ENCODE assay signal across 8 cellular contexts in genomic region chr15:75349851-75350588, GRCh38. TPM values are rescaled to one million over a fixed set of nuclear protein-coding genes. Genes with fewer than 3 reads are reported as not detected.
DNase-seq lines count a peak whose midpoint lies in the region; TF ChIP-seq lines count a peak whose summit lies in the region.

No MANE protein-coding gene starts in this region.

- DNase-seq in GM19238 (ENCODE audit: insufficient read length, low spot score): peak; percentile 73
- DNase-seq in activated effector memory CD4-positive, alpha-beta T cell treated with Interleukin-2 at 50 U/mL for 16 hours: peak; percentile 75
- DNase-seq in stimulated activated CD4-positive, alpha-beta T cell treated with anti-CD3 and anti-CD28 coated beads, Interleukin-15, amount 100 ng/mL, for 48 hours (ENCODE audit: low read depth in 2 of 2): peak; percentile 58 to 60
- DNase-seq in NCI-H1092 (lab: John Stamatoyannopoulos, UW): no peak
- DNase-seq in occipital lobe (lab: John Stamatoyannopoulos, UW): no peak
- DNase-seq in SHP77 (lab: John Stamatoyannopoulos, UW): no peak
- DNase-seq in NCI-H128 (lab: John Stamatoyannopoulos, UW; ENCODE audit: unreplicated experiment): no peak

TF ChIP-seq in PFSK-1, 5 proteins besides CTCF, POLR2A, EP300 and RAD21:
- peak; percentile 56; the same call in 1 of the 2 replicates for TF ChIP-seq POLR2AphosphoS5 (IDR thresholded peaks at IDR 0.05; ENCODE audit: low read depth, low read length)
- TF ChIP-seq, protein P1, sequence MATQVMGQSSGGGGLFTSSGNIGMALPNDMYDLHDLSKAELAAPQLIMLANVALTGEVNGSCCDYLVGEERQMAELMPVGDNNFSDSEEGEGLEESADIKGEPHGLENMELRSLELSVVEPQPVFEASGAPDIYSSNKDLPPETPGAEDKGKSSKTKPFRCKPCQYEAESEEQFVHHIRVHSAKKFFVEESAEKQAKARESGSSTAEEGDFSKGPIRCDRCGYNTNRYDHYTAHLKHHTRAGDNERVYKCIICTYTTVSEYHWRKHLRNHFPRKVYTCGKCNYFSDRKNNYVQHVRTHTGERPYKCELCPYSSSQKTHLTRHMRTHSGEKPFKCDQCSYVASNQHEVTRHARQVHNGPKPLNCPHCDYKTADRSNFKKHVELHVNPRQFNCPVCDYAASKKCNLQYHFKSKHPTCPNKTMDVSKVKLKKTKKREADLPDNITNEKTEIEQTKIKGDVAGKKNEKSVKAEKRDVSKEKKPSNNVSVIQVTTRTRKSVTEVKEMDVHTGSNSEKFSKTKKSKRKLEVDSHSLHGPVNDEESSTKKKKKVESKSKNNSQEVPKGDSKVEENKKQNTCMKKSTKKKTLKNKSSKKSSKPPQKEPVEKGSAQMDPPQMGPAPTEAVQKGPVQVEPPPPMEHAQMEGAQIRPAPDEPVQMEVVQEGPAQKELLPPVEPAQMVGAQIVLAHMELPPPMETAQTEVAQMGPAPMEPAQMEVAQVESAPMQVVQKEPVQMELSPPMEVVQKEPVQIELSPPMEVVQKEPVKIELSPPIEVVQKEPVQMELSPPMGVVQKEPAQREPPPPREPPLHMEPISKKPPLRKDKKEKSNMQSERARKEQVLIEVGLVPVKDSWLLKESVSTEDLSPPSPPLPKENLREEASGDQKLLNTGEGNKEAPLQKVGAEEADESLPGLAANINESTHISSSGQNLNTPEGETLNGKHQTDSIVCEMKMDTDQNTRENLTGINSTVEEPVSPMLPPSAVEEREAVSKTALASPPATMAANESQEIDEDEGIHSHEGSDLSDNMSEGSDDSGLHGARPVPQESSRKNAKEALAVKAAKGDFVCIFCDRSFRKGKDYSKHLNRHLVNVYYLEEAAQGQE (IDR thresholded peaks at IDR 0.05; ENCODE audit: insufficient read depth in 1 of 2, low read depth in 2 of 2, low read length in 2 of 2): no peak
- no peak for TF ChIP-seq TAF1 (IDR thresholded peaks at IDR 0.05; ENCODE audit: borderline replicate concordance, insufficient read depth, low read length)

RNA-seq across cellular contexts. Expression of gene NEIL1, which starts 3.2 kb away (rescaled TPM):
- polyA plus RNA-seq in PFSK-1 (2012; ENCODE audit: insufficient read length, low read depth): 8.1 TPM
- total RNA-seq in occipital lobe: 26.2 TPM

RNA-seq across cellular contexts. Expression of gene COMMD4, which starts 14.2 kb away (rescaled TPM):
- polyA plus RNA-seq in PFSK-1 (2012; ENCODE audit: insufficient read length, low read depth): 139 TPM
- 17.5 TPM for total RNA-seq in occipital lobe

RNA-seq across cellular contexts. Expression of gene MAN2C1, which starts 18.4 kb away (rescaled TPM):
- 191 TPM for polyA plus RNA-seq in PFSK-1 (2012; ENCODE audit: insufficient read length, low read depth)
- 70.3 TPM for total RNA-seq in occipital lobe

Comparison
In these comparisons a context has a peak if more than half of its experiments do, and no peak if none do; other contexts are left out.
1. DNase-seq: peak in GM19238 (single experiment), activated effector memory CD4-positive, alpha-beta T cell treated with Interleukin-2 at 50 U/mL for 16 hours (single experiment) and stimulated activated CD4-positive, alpha-beta T cell treated with anti-CD3 and anti-CD28 coated beads, Interleukin-15, amount 100 ng/mL, for 48 hours (2 of 2); none in NCI-H1092 (single experiment), occipital lobe (single experiment), SHP77 (0 of 2) and NCI-H128 (single experiment).